In genomic region chr6:109453594-109454482, GRCh38 we compare ENCODE assay signal across 8 cellular contexts. TPM values are rescaled to one million over a fixed set of nuclear protein-coding genes. Genes with fewer than 3 reads are reported as not detected.
A peak's percentile ranks its signal among the peaks of the same experiment; 100 is the strongest.
DNase-seq lines count a peak whose midpoint lies in the region; ATAC-seq and TF ChIP-seq lines count a peak whose summit lies in the region.

No MANE protein-coding gene starts in this region.

- intact Hi-C loops in heart right ventricle (cut with DNase I) = no loop called here
- intact Hi-C loops in Right ventricle myocardium inferior (cut with DNase I) = loop anchor here (2.0 kb wide), 1 partner anchor 13 kb away; the partner anchor contains the start of genes PPIL6 and SMPD2
- intact Hi-C loops in transverse colon (cut with DNase I; ENCODE audit: low total_unique reads) = no loop called here
- intact Hi-C loops in thyroid gland (cut with DNase I) = no loop called here

- no peaks in the 10 kb centered on the region for H3K27me3 ChIP-seq in heart right ventricle
- H3K27me3 ChIP-seq in hepatocyte = no peaks in the 10 kb centered on the region
- H3K27me3 ChIP-seq in transverse colon = no peaks in the 10 kb centered on the region
- H3K27me3 ChIP-seq in thyroid gland = no peaks in the 10 kb centered on the region

- H3K27ac ChIP-seq in heart right ventricle (peak overlapping the region in 8 of 10 donors; percentile 66 to 88 (median 78)), VCaP (peak overlapping the region; percentile 78; the same call in 1 of the 2 replicates), hepatocyte (peak overlapping the region; percentile 87), transverse colon (peak overlapping the region; percentile 84 to 93 (median 87)), thyroid gland (no peak overlapping the region)

- H3K4me2 ChIP-seq in hepatocyte = peak overlapping the region; percentile 93

- DNase-seq in heart right ventricle (peak; percentile 44 to 52), Right ventricle myocardium inferior (ENCODE audit: missing footprints) (no peak), hepatocyte (ENCODE audit: low spot score) (no peak), transverse colon (no peak), thyroid gland (no peak), NCI-H226 (no peak), GM10266 (ENCODE audit: extremely low spot score) (no peak)

- H3K4me1 ChIP-seq in heart right ventricle (peaks cover 6 to 54% (median 29%) of the 10 kb centered on the region in 9 donors), hepatocyte (ENCODE audit: insufficient read depth) (peaks cover 6% of the 10 kb centered on the region), transverse colon (peaks cover 14 to 37% (median 33%) of the 10 kb centered on the region in 4 donors), thyroid gland (peaks cover 11 to 36% of the 10 kb centered on the region in 2 donors)

- WGBS in heart right ventricle, 2 donors = 91 to 93% methylated on average over 27 of the region's 27 CpGs
- 93% methylated on average over 27 of the region's 27 CpGs for WGBS in hepatocyte (ENCODE audit: low lambda C conversion rate, missing lambda C conversion rate)
- WGBS in transverse colon (ENCODE audit: low coverage in 1 of 2), 2 donors = 90% methylated on average over 27 of the region's 27 CpGs; no CpG with 5 or more reads in 1 of the 2 donors
- 93 to 97% methylated on average over 23 to 27 of the region's 27 CpGs for WGBS in thyroid gland, 2 donors

- no peak overlapping the region for H2AFZ ChIP-seq in hepatocyte

- H3K79me2 ChIP-seq in hepatocyte = peaks cover 6% of the 10 kb centered on the region

- H3K9me2 ChIP-seq in hepatocyte (replicated peaks; ENCODE audit: insufficient read depth) = no peaks in the 10 kb centered on the region

- in situ Hi-C loops in transverse colon (cut with MboI; ENCODE audit: low pct_ligation_motif_present in 1 of 4, low pct_unique_long_range_greater_than_20kb in 1 of 4, low sequenced_read_pairs in 3 of 4) = loop anchor here in 2 of 4 donors (10.0 kb wide), 1 partner anchor 69 kb away; the partner anchor contains the start of gene CD164 (in 2 of the 2)

- ATAC-seq in heart right ventricle (peak in 2 of 8 donors; percentile 1), Right ventricle myocardium inferior (no peak)

- TF ChIP-seq CTCF in heart right ventricle (IDR thresholded peaks at IDR 0.05) = no peak
- no peak for TF ChIP-seq CTCF in VCaP (conservative IDR thresholded peaks at IDR 0.05)
- no peak for TF ChIP-seq CTCF in hepatocyte (IDR thresholded peaks at IDR 0.05; ENCODE audit: poor library complexity)
- TF ChIP-seq CTCF in transverse colon (IDR thresholded peaks at IDR 0.05) = no peak
- no peak for TF ChIP-seq CTCF in thyroid gland (IDR thresholded peaks at IDR 0.05)
- TF ChIP-seq CTCF in GM10266 (IDR thresholded peaks at IDR 0.05; ENCODE audit: control insufficient read depth, insufficient read depth, low read depth, missing control alignments) = no peak

- H3K4me3 ChIP-seq in heart right ventricle = peak overlapping the region in 6 of 10 donors; percentile 57 to 91 (median 86)
- no peak overlapping the region for H3K4me3 ChIP-seq in hepatocyte
- H3K4me3 ChIP-seq in transverse colon = peak overlapping the region in 2 of 4 donors; percentile 63 to 89
- H3K4me3 ChIP-seq in thyroid gland (replicated peaks in 1 of 3) = no peak overlapping the region

- TF ChIP-seq EP300 in transverse colon (IDR thresholded peaks at IDR 0.05; ENCODE audit: low read depth) = no peak

- TF ChIP-seq POLR2A in transverse colon (IDR thresholded peaks at IDR 0.05) (no peak), thyroid gland (IDR thresholded peaks at IDR 0.05) (no peak)

- H3K36me3 ChIP-seq in heart right ventricle = peaks cover 0 to 38% (median 0%) of the 10 kb centered on the region in 9 donors
- H3K36me3 ChIP-seq in hepatocyte (replicated peaks; ENCODE audit: insufficient read depth, low read depth) = no peaks in the 10 kb centered on the region
- H3K36me3 ChIP-seq in transverse colon = no peaks in the 10 kb centered on the region
- no peaks in the 10 kb centered on the region for H3K36me3 ChIP-seq in thyroid gland

- H3K9me3 ChIP-seq in heart right ventricle (no peaks in the 10 kb centered on the region), hepatocyte (ENCODE audit: low read depth) (no peaks in the 10 kb centered on the region), transverse colon (no peaks in the 10 kb centered on the region), thyroid gland (no peaks in the 10 kb centered on the region)

- no peaks in the 10 kb centered on the region for H4K20me1 ChIP-seq in hepatocyte (ENCODE audit: insufficient read depth, poor library complexity, severe bottlenecking)

RNA-seq across cellular contexts. Expression of gene MICAL1, which starts 1.7 kb away (rescaled TPM):
- total RNA-seq in heart right ventricle (10 to 100 TPM in 2 of 10 donors, 1 to 10 TPM in 8; 2.4 to 11.5 (median 4.9) TPM), Right ventricle myocardium inferior (8.3 TPM), hepatocyte (38.2 and 46.5 TPM in 2 replicates), transverse colon (100 to 1,000 TPM in 2 of 4 donors, 10 to 100 TPM in 2; 85.3 to 241 (median 121) TPM), thyroid gland (10 to 100 TPM; 14.3 to 33.6 (median 21.7) TPM)
- polyA plus RNA-seq in heart right ventricle (10 to 100 TPM; 10.2 to 24.0 TPM), hepatocyte (51.2 and 52.7 TPM in 2 replicates)

RNA-seq across cellular contexts. Expression of gene SMPD2, which starts 13.3 kb away (rescaled TPM):
- total RNA-seq in heart right ventricle (1 to 10 TPM; 2.1 to 6.4 (median 3.8) TPM), Right ventricle myocardium inferior (4.4 TPM), hepatocyte (9.3 and 15.3 TPM in 2 replicates), transverse colon (10 to 100 TPM in 3 of 4 donors, 1 to 10 TPM in 1; 9.4 to 34.5 (median 30.3) TPM), thyroid gland (10 to 100 TPM; 11.2 to 60.9 (median 17.8) TPM)
- polyA plus RNA-seq in heart right ventricle (1 to 10 TPM; 4.8 to 8.9 TPM), hepatocyte (19.2 and 25.1 TPM in 2 replicates)

RNA-seq across cellular contexts. Expression of gene PPIL6, which starts 13.4 kb away (rescaled TPM):
- total RNA-seq in heart right ventricle (1 to 10 TPM; 1.4 to 5.2 (median 3.0) TPM), Right ventricle myocardium inferior (4.5 TPM), hepatocyte (2.2 and 2.6 TPM in 2 replicates), transverse colon (1 to 10 TPM in 2 of 4 donors, under 1 TPM in 1, not detected in 1; 0.64 to 4.0 (median 1.9) TPM), thyroid gland (10 to 100 TPM; 20.1 to 31.2 (median 27.0) TPM)
- polyA plus RNA-seq in heart right ventricle (1 to 10 TPM in 1 of 2 donors, under 1 TPM in 1; 0.44 to 2.0 TPM), hepatocyte (2.9 and 3.8 TPM in 2 replicates)

RNA-seq across cellular contexts. Expression of gene ZBTB24, which starts 29.2 kb away (rescaled TPM):
- total RNA-seq in heart right ventricle (1 to 10 TPM; 2.4 to 4.0 (median 3.3) TPM), Right ventricle myocardium inferior (2.6 TPM), hepatocyte (6.7 and 6.9 TPM in 2 replicates), transverse colon (1 to 10 TPM; 3.0 to 7.8 (median 5.7) TPM), thyroid gland (10 to 100 TPM; 12.8 to 13.3 (median 12.9) TPM)
- polyA plus RNA-seq in heart right ventricle (1 to 10 TPM; 1.1 to 2.3 TPM), hepatocyte (2.5 and 3.8 TPM in 2 replicates)

Comparison
In these comparisons a context has a peak if more than half of its experiments do, and no peak if none do; other contexts are left out.
1. DNase-seq: peak in heart right ventricle (2 of 2); none in Right ventricle myocardium inferior (single experiment), hepatocyte (single experiment), transverse colon (single experiment), thyroid gland (0 of 2), NCI-H226 (single experiment) and GM10266 (single experiment).
2. H3K27ac ChIP-seq: peak in heart right ventricle (8 of 10), VCaP (single experiment), hepatocyte (single experiment) and transverse colon (4 of 4); none in thyroid gland (0 of 3).
3. H3K4me3 ChIP-seq: peak in heart right ventricle (6 of 10); none in hepatocyte (single experiment) and thyroid gland (0 of 3).